Comparison of ENCODE assay signal across 9 cellular contexts in the genomic region with DNA sequence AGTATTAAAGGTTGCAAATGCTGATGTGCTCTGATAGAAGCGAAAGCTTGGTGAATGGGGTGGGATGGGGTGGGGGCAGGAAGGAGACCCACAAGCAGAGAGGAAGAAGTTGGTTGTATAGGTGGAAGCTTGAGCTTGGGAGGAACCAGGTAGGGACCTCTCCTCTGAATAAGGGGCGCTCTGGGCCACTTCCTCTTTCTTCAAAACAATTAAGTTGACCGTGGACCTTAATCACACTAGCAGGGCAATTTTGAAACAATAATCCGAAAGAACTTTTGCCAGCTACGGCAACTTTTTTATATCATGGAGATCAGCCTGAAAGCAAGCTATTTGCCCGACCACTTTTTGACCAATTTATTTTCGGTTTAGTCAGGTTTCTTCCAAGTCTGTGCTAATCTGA. TPM values are rescaled to one million over a fixed set of nuclear protein-coding genes. Genes with fewer than 3 reads are reported as not detected.
A peak's percentile ranks its signal among the peaks of the same experiment; 100 is the strongest.
DNase-seq lines count a peak whose midpoint lies in the region; ATAC-seq lines count a peak whose summit lies in the region.
"Had no signal": no experiment of that assay in that cellular context is flagged by ENCODE, and none has a peak within 500 bp of the region (broad histone marks: within the 10 kb centered on the region; RNA-seq: fewer than 3 reads in every experiment).

No MANE protein-coding gene starts in this region.

- H3K9ac ChIP-seq in iPS-18a (ENCODE audit: low read length) (peak overlapping the region; percentile 96), neuronal stem cell (ENCODE audit: low read depth, low read length, poor library complexity) (no peak overlapping the region)

- peaks cover 12% of the 10 kb centered on the region for H3K4me1 ChIP-seq in iPS-18a (ENCODE audit: control insufficient read depth, low read depth, low read length)
- peaks cover 0 to 12% of the 10 kb centered on the region in 2 donors for H3K4me1 ChIP-seq in neuronal stem cell (ENCODE audit: control insufficient read depth in 2 of 2, insufficient read depth in 1 of 2, low read depth in 1 of 2, low read length in 2 of 2)

- H3K36me3 Mint-ChIP-seq in stimulated activated memory B cell treated with anti-CD40 and anti-IgM and Interleukin-4, amounts not matched to agents 10 μg/mL and 1 μg/mL and 100 μg/mL, for 72 hours: no peaks in the 10 kb centered on the region

- H3K27me3 Mint-ChIP-seq in stimulated activated memory B cell treated with anti-CD40 and anti-IgM and Interleukin-4, amounts not matched to agents 10 μg/mL and 1 μg/mL and 100 μg/mL, for 72 hours: no peaks in the 10 kb centered on the region

- peak overlapping the region; percentile 99 for H3K27ac Mint-ChIP-seq in stimulated activated memory B cell treated with anti-CD40 and anti-IgM and Interleukin-4, amounts not matched to agents 10 μg/mL and 1 μg/mL and 100 μg/mL, for 72 hours

- H2BK5ac ChIP-seq in neuronal stem cell (ENCODE audit: low read length): no peak overlapping the region

- H3K4ac ChIP-seq in neuronal stem cell (ENCODE audit: low read length): no peak overlapping the region

- ATAC-seq in stimulated activated memory B cell treated with anti-CD40 and anti-IgM and Interleukin-4, amounts not matched to agents 10 μg/mL and 1 μg/mL and 100 μg/mL, for 72 hours: no peak
- no peak for ATAC-seq in GM18520 (IDR thresholded peaks at IDR 0.05; ENCODE audit: unreplicated experiment)
- ATAC-seq: sciatic nerve had no signal

- DNase-seq in SKM-1 treated with dmso at 0.1 percent for 144 hours (lab: John Stamatoyannopoulos, UW; ENCODE audit: unreplicated experiment): peak; percentile 18
- DNase-seq in SKM-1 (lab: John Stamatoyannopoulos, UW; ENCODE audit: unreplicated experiment): no peak
- peak; percentile 20 for DNase-seq in UCSD-AML1 (lab: John Stamatoyannopoulos, UW; ENCODE audit: unreplicated experiment)
- DNase-seq in neuronal stem cell (ENCODE audit: low spot score): no peak
- DNase-seq in occipital lobe (lab: John Stamatoyannopoulos, UW): no peak

- H3K9me3 Mint-ChIP-seq in stimulated activated memory B cell treated with anti-CD40 and anti-IgM and Interleukin-4, amounts not matched to agents 10 μg/mL and 1 μg/mL and 100 μg/mL, for 72 hours: no peaks in the 10 kb centered on the region

- no peak overlapping the region for H4K8ac ChIP-seq in neuronal stem cell (ENCODE audit: low read depth, low read length)

- H2AK5ac ChIP-seq in neuronal stem cell (ENCODE audit: low read depth, low read length): no peak overlapping the region

- no peak overlapping the region for H3K14ac ChIP-seq in neuronal stem cell (ENCODE audit: low read length)

- H3K36me3 ChIP-seq in iPS-18a (ENCODE audit: control insufficient read depth, low read depth, low read length) (no peaks in the 10 kb centered on the region), neuronal stem cell (replicated peaks in 1 of 2; ENCODE audit: control insufficient read depth in 2 of 2, insufficient read depth in 2 of 2, low read length in 2 of 2) (peaks cover 0 to 6% of the 10 kb centered on the region in 2 donors)

- H2BK15ac ChIP-seq in neuronal stem cell (ENCODE audit: low read length): no peak overlapping the region

- H3K79me1 ChIP-seq in neuronal stem cell (ENCODE audit: low read depth, low read length): peaks cover 4% of the 10 kb centered on the region

- H2AFZ ChIP-seq in neuronal stem cell (ENCODE audit: low read length): no peak overlapping the region

- H3K4me1 Mint-ChIP-seq in stimulated activated memory B cell treated with anti-CD40 and anti-IgM and Interleukin-4, amounts not matched to agents 10 μg/mL and 1 μg/mL and 100 μg/mL, for 72 hours: peaks cover 25% of the 10 kb centered on the region

- H3K27me3 ChIP-seq in iPS-18a (ENCODE audit: control insufficient read depth, insufficient read depth, low read length): no peaks in the 10 kb centered on the region
- H3K27me3 ChIP-seq in neuronal stem cell (ENCODE audit: control insufficient read depth in 3 of 3, insufficient read depth in 3 of 3, low read depth in 1 of 3, low read length in 3 of 3): no peaks in the 10 kb centered on the region

- no peak overlapping the region for H3K27ac ChIP-seq in iPS-18a (ENCODE audit: low read length)
- H3K27ac ChIP-seq in neuronal stem cell (replicated peaks; ENCODE audit: low read length): no peak overlapping the region

- H3K9me3 ChIP-seq in iPS-18a (ENCODE audit: control insufficient read depth, low read depth, low read length) (no peaks in the 10 kb centered on the region), neuronal stem cell (replicated peaks in 1 of 2; ENCODE audit: control insufficient read depth in 2 of 2, insufficient read depth in 1 of 2, low read depth in 1 of 2, low read length in 2 of 2) (no peaks in the 10 kb centered on the region)

- WGBS in neuronal stem cell (ENCODE audit: extremely low coverage in 2 of 2, insufficient read length in 2 of 2, insufficient replicate concordance in 1 of 2), 2 donors: no CpG with 5 or more reads among the region's 7 CpGs

- H3K4me2 ChIP-seq in neuronal stem cell (ENCODE audit: insufficient read depth, low read length, poor library complexity, severe bottlenecking): no peak overlapping the region

- H2BK12ac ChIP-seq in neuronal stem cell (ENCODE audit: low read length): no peak overlapping the region

- no peak overlapping the region for H3K23ac ChIP-seq in neuronal stem cell (ENCODE audit: low read depth, low read length, poor library complexity)

- no peak overlapping the region for H3K18ac ChIP-seq in neuronal stem cell (ENCODE audit: low read length)

- H3K4me3 ChIP-seq in iPS-18a (ENCODE audit: low read length) (peak overlapping the region; percentile 93), neuronal stem cell (ENCODE audit: low read length in 2 of 2) (peak overlapping the region in 1 of 2 donors; percentile 69)

- H2BK120ac ChIP-seq in neuronal stem cell (ENCODE audit: low read depth, low read length): no peak overlapping the region

- H4K91ac ChIP-seq in neuronal stem cell (ENCODE audit: low read depth, low read length, poor library complexity): no peak overlapping the region

- peak overlapping the region; percentile 96 for H3K4me3 Mint-ChIP-seq in stimulated activated memory B cell treated with anti-CD40 and anti-IgM and Interleukin-4, amounts not matched to agents 10 μg/mL and 1 μg/mL and 100 μg/mL, for 72 hours

RNA-seq across cellular contexts. Expression of a gene that starts 1.9 kb away (rescaled TPM):
- polyA plus RNA-seq in neuronal stem cell (2013, experiment 1 of 2): 33.4 TPM
- 36.0 TPM for polyA plus RNA-seq in neuronal stem cell (2013, experiment 2 of 2)
- total RNA-seq in occipital lobe: 174 TPM

Comparison
In these comparisons a context has a peak if more than half of its experiments do, and no peak if none do; other contexts are left out.
1. DNase-seq: peak in SKM-1 treated with dmso at 0.1 percent for 144 hours (single experiment) and UCSD-AML1 (single experiment); none in SKM-1 (single experiment), neuronal stem cell (single experiment) and occipital lobe (single experiment).